In genomic region chr9:120438111-120438510, GRCh38 we compare ENCODE assay signal across 13 cellular contexts.
DNase-seq lines count a peak whose midpoint lies in the region; ATAC-seq and TF ChIP-seq lines count a peak whose summit lies in the region.
"Had no signal": no experiment of that assay in that cellular context is flagged by ENCODE, and none has a peak within 500 bp of the region (broad histone marks: within the 10 kb centered on the region; RNA-seq: fewer than 3 reads in every experiment).

No MANE protein-coding gene starts in this region.

- H3K4me3 Mint-ChIP-seq in T-helper 1 cell treated with Interleukin-12 subunit alpha and Interleukin-12 subunit beta and Interleukin-4 antibody, amounts not matched to agents 30 μg/mL and 1 μg/mL, for 36 hours = peak overlapping the region; percentile 59
- H3K4me3 Mint-ChIP-seq: neural crest cell had no signal

- H3K27ac ChIP-seq in epithelial cell of prostate (no peak overlapping the region), osteoblast (ENCODE audit: low read depth, low read length) (peak overlapping the region; percentile 58)
- H3K27ac ChIP-seq: colonic mucosa, skin epidermis had no signal

- H3K9me3 ChIP-seq in osteoblast (ENCODE audit: low read depth, low read length) = no peaks in the 10 kb centered on the region
- no peaks in the 10 kb centered on the region for H3K9me3 ChIP-seq in HAP-1
- H3K9me3 ChIP-seq: colonic mucosa, gastrocnemius medialis had no signal

- H3K36me3 Mint-ChIP-seq in T-helper 1 cell treated with Interleukin-12 subunit alpha and Interleukin-12 subunit beta and Interleukin-4 antibody, amounts not matched to agents 30 μg/mL and 1 μg/mL, for 36 hours (ENCODE audit: low read depth) = peaks cover 57% of the 10 kb centered on the region

- peaks cover 36% of the 10 kb centered on the region for H3K4me1 Mint-ChIP-seq in T-helper 1 cell treated with Interleukin-12 subunit alpha and Interleukin-12 subunit beta and Interleukin-4 antibody, amounts not matched to agents 30 μg/mL and 1 μg/mL, for 36 hours (ENCODE audit: low read depth)
- H3K4me1 Mint-ChIP-seq: neural crest cell had no signal

- peaks cover 51% of the 10 kb centered on the region for H3K36me3 ChIP-seq in osteoblast (ENCODE audit: insufficient read depth, low read length)
- peaks cover 71% of the 10 kb centered on the region for H3K36me3 ChIP-seq in HAP-1 (replicated peaks)
- H3K36me3 ChIP-seq: colonic mucosa had no signal

- no peak for TF ChIP-seq CTCF in osteoblast (IDR thresholded peaks at IDR 0.05; ENCODE audit: extremely low read depth, low read depth, low read length)

- no peak overlapping the region for H3K4me2 ChIP-seq in osteoblast (ENCODE audit: insufficient read depth, low read length)

- H3K4me1 ChIP-seq in osteoblast (ENCODE audit: insufficient read depth, low read length) (peaks cover 58% of the 10 kb centered on the region), HAP-1 (no peaks in the 10 kb centered on the region)
- H3K4me1 ChIP-seq: colonic mucosa had no signal

- no peaks in the 10 kb centered on the region for H3K9me3 Mint-ChIP-seq in T-helper 1 cell treated with Interleukin-12 subunit alpha and Interleukin-12 subunit beta and Interleukin-4 antibody, amounts not matched to agents 30 μg/mL and 1 μg/mL, for 36 hours
- H3K9me3 Mint-ChIP-seq: neural crest cell had no signal

- H4K20me1 ChIP-seq in osteoblast (ENCODE audit: insufficient read depth, low read length) = no peaks in the 10 kb centered on the region

- peak overlapping the region; percentile 88 for H3K27ac Mint-ChIP-seq in T-helper 1 cell treated with Interleukin-12 subunit alpha and Interleukin-12 subunit beta and Interleukin-4 antibody, amounts not matched to agents 30 μg/mL and 1 μg/mL, for 36 hours

- peaks cover 14% of the 10 kb centered on the region for H3K79me2 ChIP-seq in osteoblast (ENCODE audit: insufficient read depth, low read length)

- no peaks in the 10 kb centered on the region for H3K27me3 ChIP-seq in osteoblast (ENCODE audit: insufficient read depth, low read length)
- H3K27me3 ChIP-seq in HAP-1 (ENCODE audit: low read depth) = no peaks in the 10 kb centered on the region
- H3K27me3 ChIP-seq: colonic mucosa, gastrocnemius medialis had no signal

- no peaks in the 10 kb centered on the region for H3K27me3 Mint-ChIP-seq in T-helper 1 cell treated with Interleukin-12 subunit alpha and Interleukin-12 subunit beta and Interleukin-4 antibody, amounts not matched to agents 30 μg/mL and 1 μg/mL, for 36 hours (ENCODE audit: low read depth)

- DNase-seq in NCI-H2029 (lab: John Stamatoyannopoulos, UW) = peak; percentile 70
- no peak for DNase-seq in NCI-H2029 treated with DMSO at 0.1 percent for 48 hours (lab: John Stamatoyannopoulos, UW)
- DNase-seq in epithelial cell of prostate (ENCODE audit: low read depth, low spot score) = peak; percentile 26
- peak; percentile 8 for DNase-seq in osteoblast (ENCODE audit: insufficient read length, low spot score, missing footprints)
- no peak for DNase-seq in HAP-1 (ENCODE audit: low spot score in 2 of 2)
- no peak for DNase-seq in COR-L47 (lab: John Stamatoyannopoulos, UW)
- DNase-seq: activated naive CD4-positive, alpha-beta T cell; colonic mucosa; gastrocnemius medialis had no signal

- no peak for ATAC-seq in HG03521 (IDR thresholded peaks at IDR 0.05; ENCODE audit: unreplicated experiment)
- ATAC-seq: gastrocnemius medialis had no signal

- in situ Hi-C loops in HAP-1 (cut with MboI; ENCODE audit: low sequenced_read_pairs) = no loop called here

- no peak overlapping the region for H3K4me3 ChIP-seq in osteoblast (ENCODE audit: insufficient read depth, low read length)
- no peak overlapping the region for H3K4me3 ChIP-seq in HAP-1
- H3K4me3 ChIP-seq: colonic mucosa, gastrocnemius medialis, skin epidermis had no signal

- no peak overlapping the region for H2AFZ ChIP-seq in osteoblast (ENCODE audit: low read length)

Comparison
In these comparisons a context has a peak if more than half of its experiments do, and no peak if none do; other contexts are left out.
1. DNase-seq: peak in NCI-H2029 (single experiment), epithelial cell of prostate (single experiment) and osteoblast (single experiment); none in NCI-H2029 treated with DMSO at 0.1 percent for 48 hours (single experiment), HAP-1 (0 of 2) and COR-L47 (single experiment).